In the genomic region with DNA sequence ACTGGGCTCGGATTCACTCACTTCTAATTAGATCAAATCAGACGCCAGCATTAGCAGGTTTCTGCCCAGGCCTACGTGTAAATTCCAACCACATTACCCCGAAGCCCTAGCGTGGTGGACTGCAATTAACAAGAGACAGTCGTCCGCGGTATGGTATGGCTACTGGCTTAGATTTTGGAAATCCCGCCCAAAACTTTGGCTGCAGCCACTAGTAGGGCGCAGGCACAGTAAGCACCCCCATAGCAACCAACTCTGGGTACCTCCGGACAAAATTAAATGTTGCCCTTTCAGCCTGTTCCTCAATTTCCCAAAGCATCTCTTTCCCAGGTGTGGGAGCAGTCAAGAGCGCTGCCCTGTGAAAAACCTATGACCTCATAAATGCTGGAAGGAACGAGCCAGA, we compare ENCODE assay signal across 8 cellular contexts. TPM values are rescaled to one million over a fixed set of nuclear protein-coding genes. Genes with fewer than 3 reads are reported as not detected.
A peak's percentile ranks its signal among the peaks of the same experiment; 100 is the strongest.
DNase-seq lines count a peak whose midpoint lies in the region; ATAC-seq and TF ChIP-seq lines count a peak whose summit lies in the region.

No MANE protein-coding gene starts in this region.

- peaks cover 2% of the 10 kb centered on the region for H3K9me3 Mint-ChIP-seq in CD4-positive, alpha-beta T cell

- H3K36me3 ChIP-seq in esophagus squamous epithelium = no peaks in the 10 kb centered on the region
- H3K36me3 ChIP-seq in trophoblast cell (ENCODE audit: control insufficient read depth in 1 of 2, insufficient read depth in 2 of 2, low read length in 2 of 2) = no peaks in the 10 kb centered on the region

- no peak overlapping the region for H3K27ac ChIP-seq in CD4-positive, alpha-beta T cell (ENCODE audit: low read depth, low read length)
- H3K27ac ChIP-seq in esophagus squamous epithelium (peak overlapping the region; percentile 62 to 89 (median 82)), trophoblast cell (ENCODE audit: low read depth, low read length) (no peak overlapping the region)

- H3K27ac Mint-ChIP-seq in CD4-positive, alpha-beta T cell = no peak overlapping the region

- no peak for ATAC-seq in CD4-positive, alpha-beta T cell (ENCODE audit: poor library complexity)
- no peak for ATAC-seq in HG02870 (IDR thresholded peaks at IDR 0.05; ENCODE audit: unreplicated experiment)
- ATAC-seq in GM18520 (IDR thresholded peaks at IDR 0.05; ENCODE audit: unreplicated experiment) = no peak

- no peak overlapping the region for H3K9ac ChIP-seq in trophoblast cell (ENCODE audit: low read length)

- peak overlapping the region; percentile 60 for H3K4me3 Mint-ChIP-seq in CD4-positive, alpha-beta T cell

- no peak overlapping the region for H2BK120ac ChIP-seq in trophoblast cell (ENCODE audit: insufficient read depth, low read length, poor library complexity)

- H3K36me3 Mint-ChIP-seq in CD4-positive, alpha-beta T cell (ENCODE audit: low read depth) = no peaks in the 10 kb centered on the region

- WGBS in esophagus squamous epithelium, 2 donors = 67 to 69% methylated on average over 8 to 12 of the region's 13 CpGs
- no CpG with 5 or more reads among the region's 13 CpGs for WGBS in trophoblast cell (ENCODE audit: extremely low coverage, insufficient coverage, insufficient read length)

- H3K23ac ChIP-seq in trophoblast cell (ENCODE audit: low read length) = no peak overlapping the region

- H3K27me3 Mint-ChIP-seq in CD4-positive, alpha-beta T cell = peaks cover 16% of the 10 kb centered on the region

- no peak for TF ChIP-seq CTCF in CD4-positive, alpha-beta T cell (IDR thresholded peaks at IDR 0.05)
- TF ChIP-seq CTCF in esophagus squamous epithelium (IDR thresholded peaks at IDR 0.05) = no peak

- H3K4me2 ChIP-seq in trophoblast cell (ENCODE audit: low read length) = peak overlapping the region; percentile 99

- intact Hi-C loops in CD4-positive, alpha-beta T cell (cut with DNase I, micrococcal nuclease) = no loop called here
- intact Hi-C loops in esophagus squamous epithelium (cut with DNase I) = no loop called here

- H3K9me3 ChIP-seq in CD4-positive, alpha-beta T cell (ENCODE audit: control insufficient read depth, low read length) = peaks cover 4% of the 10 kb centered on the region
- no peaks in the 10 kb centered on the region for H3K9me3 ChIP-seq in esophagus squamous epithelium
- H3K9me3 ChIP-seq in trophoblast cell (ENCODE audit: insufficient read depth, low read depth, low read length) = peaks cover 5% of the 10 kb centered on the region

- no peak for DNase-seq in CD4-positive, alpha-beta T cell
- peak; percentile 72 for DNase-seq in RKO (ENCODE audit: low spot score)
- no peak for DNase-seq in esophagus squamous epithelium (lab: John Stamatoyannopoulos, UW)
- DNase-seq in trophoblast cell = no peak
- DNase-seq in AG20443 (ENCODE audit: low spot score) = no peak
- no peak for DNase-seq in middle frontal gyrus (ENCODE audit: extremely low spot score, low spot score)

- no peak overlapping the region for H4K12ac ChIP-seq in trophoblast cell (ENCODE audit: low read depth, low read length)

- no peak overlapping the region for H3K14ac ChIP-seq in trophoblast cell (ENCODE audit: low read length)

- H3K4me1 ChIP-seq in esophagus squamous epithelium (peaks cover 18 to 54% (median 23%) of the 10 kb centered on the region in 3 donors), trophoblast cell (ENCODE audit: control insufficient read depth in 1 of 2, insufficient read depth in 2 of 2, low read length in 2 of 2) (peaks cover 4 to 6% of the 10 kb centered on the region in 2 experiments)

- H3K18ac ChIP-seq in trophoblast cell (ENCODE audit: low read length) = no peak overlapping the region

- H2BK12ac ChIP-seq in trophoblast cell (ENCODE audit: low read length) = no peak overlapping the region

- H3K79me2 ChIP-seq in trophoblast cell (ENCODE audit: control insufficient read depth, insufficient read depth, low read length, poor library complexity) = no peaks in the 10 kb centered on the region

- H3K27me3 ChIP-seq in CD4-positive, alpha-beta T cell (ENCODE audit: control insufficient read depth, insufficient read depth, low read length) = peaks cover 4% of the 10 kb centered on the region
- no peaks in the 10 kb centered on the region for H3K27me3 ChIP-seq in esophagus squamous epithelium
- no peaks in the 10 kb centered on the region for H3K27me3 ChIP-seq in trophoblast cell (ENCODE audit: insufficient read depth, low read length)

- TF ChIP-seq POLR2A in esophagus squamous epithelium (IDR thresholded peaks at IDR 0.05) = no peak

- CTCF ChIA-PET in CD4-positive, alpha-beta T cell (lab: Charles Lee) = no interaction called here

- POLR2A ChIA-PET in CD4-positive, alpha-beta T cell (lab: Charles Lee) = no interaction called here

- no peak overlapping the region for H4K91ac ChIP-seq in trophoblast cell (ENCODE audit: low read depth, low read length)

- H2BK5ac ChIP-seq in trophoblast cell (ENCODE audit: low read depth, low read length, poor library complexity) = no peak overlapping the region

- H2AK5ac ChIP-seq in trophoblast cell (ENCODE audit: low read length) = no peak overlapping the region

- H3K4me3 ChIP-seq in esophagus squamous epithelium = peak overlapping the region; percentile 63 to 79 (median 76)
- H3K4me3 ChIP-seq in trophoblast cell (ENCODE audit: low read depth, low read length) = peak overlapping the region; percentile 76

- H3K4me1 Mint-ChIP-seq in CD4-positive, alpha-beta T cell (ENCODE audit: low read depth) = peaks cover 22% of the 10 kb centered on the region

- H3K79me1 ChIP-seq in trophoblast cell (ENCODE audit: low read length) = no peaks in the 10 kb centered on the region

- H3K4ac ChIP-seq in trophoblast cell (ENCODE audit: low read depth, low read length) = no peak overlapping the region

- peak overlapping the region; percentile 4 for H2AFZ ChIP-seq in trophoblast cell (ENCODE audit: insufficient read depth, low read length, poor library complexity)

- H4K8ac ChIP-seq in trophoblast cell (ENCODE audit: low read depth, low read length) = peak overlapping the region; percentile 8

RNA-seq across cellular contexts. Expression of a gene that starts 0.7 kb away (rescaled TPM):
- not detected for total RNA-seq in CD4-positive, alpha-beta T cell
- 10 to 100 TPM in 1 of 4 donors, 1 to 10 TPM in 3; 1.4 to 53.3 (median 6.4) TPM for total RNA-seq in esophagus squamous epithelium
- polyA plus RNA-seq in trophoblast cell (2013) = 1.5 and 1.6 TPM in 2 replicates

RNA-seq across cellular contexts. Expression of a gene that starts 59.1 kb away (rescaled TPM):
- 1 to 10 TPM; 2.1 to 3.0 TPM for total RNA-seq in CD4-positive, alpha-beta T cell
- total RNA-seq in esophagus squamous epithelium = 10 to 100 TPM in 2 of 4 donors, 1 to 10 TPM in 2; 4.7 to 11.1 (median 9.6) TPM
- 7.8 and 8.1 TPM in 2 replicates for polyA plus RNA-seq in trophoblast cell (2013)

Comparison
In these comparisons a context has a peak if more than half of its experiments do, and no peak if none do; other contexts are left out.
1. H3K27ac ChIP-seq: peak in esophagus squamous epithelium (4 of 4); none in CD4-positive, alpha-beta T cell (single experiment) and trophoblast cell (single experiment).